41 cellular contexts compared by ENCODE assay signal in the genomic region with DNA sequence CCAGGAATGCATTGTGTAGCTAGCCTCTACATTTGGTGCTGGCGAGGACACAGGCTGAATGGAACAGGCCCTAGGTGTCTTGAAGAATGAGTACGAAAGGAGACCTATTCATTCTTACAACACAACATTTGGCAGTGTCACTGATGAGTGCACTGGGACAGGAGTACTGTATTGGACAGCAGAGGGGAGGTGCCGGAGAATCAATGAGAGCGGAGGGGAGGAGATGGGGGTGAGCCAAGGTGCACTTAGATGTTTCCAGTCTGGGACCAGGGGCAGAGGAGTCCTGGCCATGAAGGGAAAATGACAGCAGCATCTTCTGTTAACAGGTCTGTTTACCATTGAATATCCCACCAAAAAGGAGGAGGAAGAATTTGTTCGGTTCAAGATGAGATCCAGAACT. TPM values are rescaled to one million over a fixed set of nuclear protein-coding genes. Genes with fewer than 3 reads are reported as not detected.
DNase-seq lines count a peak whose midpoint lies in the region; ATAC-seq, FAIRE-seq and TF ChIP-seq lines count a peak whose summit lies in the region.
"Had no signal": no experiment of that assay in that cellular context is flagged by ENCODE, and none has a peak within 500 bp of the region (broad histone marks: within the 10 kb centered on the region; RNA-seq: fewer than 3 reads in every experiment).

No MANE protein-coding gene starts in this region.

- no peak overlapping the region for H3K27ac ChIP-seq in liver (ENCODE audit: low read depth in 1 of 2, low read length in 2 of 2)
- no peak overlapping the region for H3K27ac ChIP-seq in HepG2 (ENCODE audit: extremely low read length, insufficient read depth, low read length)
- H3K27ac ChIP-seq in right lobe of liver, result no peak overlapping the region
- H3K27ac ChIP-seq in Karpas-422 (ENCODE audit: low read length), result no peak overlapping the region
- H3K27ac ChIP-seq: 22Rv1; A549; BLaER1; BLaER1 treated with 17β-estradiol and CSF1 and Interleukin-3, amounts not matched to agents 10 nM and 100 nM; C4-2B had no signal

- no peaks in the 10 kb centered on the region for H3K27me3 Mint-ChIP-seq in activated CD4-positive, alpha-beta T cell treated with anti-CD3 and anti-CD28 coated beads, Interleukin-2, amount 10 ng/mL, durations not matched to agents 24 days and 14 days
- no peaks in the 10 kb centered on the region for H3K27me3 Mint-ChIP-seq in activated CD4-positive, alpha-beta T cell treated with anti-CD3 and anti-CD28 coated beads for 36 hours
- H3K27me3 Mint-ChIP-seq: B cell; CD4-positive, alpha-beta memory T cell; CD4-positive, alpha-beta T cell; CD4-positive, CD25-positive, alpha-beta regulatory T cell; CD8-positive, alpha-beta memory T cell had no signal

- H3K9ac ChIP-seq in liver (ENCODE audit: low read depth in 1 of 2, low read length in 2 of 2) (no peak overlapping the region), HepG2 (ENCODE audit: insufficient read depth, low read depth, low read length) (no peak overlapping the region), Karpas-422 (ENCODE audit: low read length) (no peak overlapping the region)
- H3K9ac ChIP-seq: BLaER1; BLaER1 treated with 17β-estradiol and CSF1 and Interleukin-3, amounts not matched to agents 10 nM and 100 nM had no signal

- H3K36me3 ChIP-seq in liver (ENCODE audit: control insufficient read depth in 4 of 4, insufficient read depth in 3 of 4, low read depth in 1 of 4, low read length in 3 of 4) (no peaks in the 10 kb centered on the region), HepG2 (replicated peaks in 1 of 2; ENCODE audit: control insufficient read depth in 1 of 2, insufficient read depth in 2 of 2, low read length in 2 of 2) (no peaks in the 10 kb centered on the region), right lobe of liver (no peaks in the 10 kb centered on the region), Karpas-422 (ENCODE audit: insufficient read depth, low read length) (no peaks in the 10 kb centered on the region)
- H3K36me3 ChIP-seq: BE2C; BLaER1; BLaER1 treated with 17β-estradiol and CSF1 and Interleukin-3, amounts not matched to agents 10 nM and 100 nM had no signal

- no peaks in the 10 kb centered on the region for H3K9me3 Mint-ChIP-seq in activated CD4-positive, alpha-beta T cell treated with anti-CD3 and anti-CD28 coated beads, Interleukin-2, amount 10 ng/mL, durations not matched to agents 24 days and 14 days
- H3K9me3 Mint-ChIP-seq in activated CD4-positive, alpha-beta T cell treated with anti-CD3 and anti-CD28 coated beads for 36 hours (ENCODE audit: low read depth), result no peaks in the 10 kb centered on the region
- H3K9me3 Mint-ChIP-seq: CD14-positive monocyte; CD4-positive, alpha-beta memory T cell; CD4-positive, alpha-beta T cell; CD8-positive, alpha-beta memory T cell; CD8-positive, alpha-beta T cell had no signal

- TF ChIP-seq RAD21 in liver (IDR thresholded peaks at IDR 0.05) (no peak), HepG2 (CRISPR knock-in tag; IDR thresholded peaks at IDR 0.05) (no peak)

- 64% methylated on average over 5 of the region's 5 CpGs for WGBS in liver
- WGBS in HepG2 (ENCODE audit: low lambda C conversion rate), result 58% methylated on average over 5 of the region's 5 CpGs
- WGBS in right lobe of liver (ENCODE audit: insufficient coverage, low coverage, low lambda C conversion rate, missing lambda C conversion rate), result 86% methylated on average over 5 of the region's 5 CpGs

- no peak overlapping the region for H3K4me2 ChIP-seq in HepG2 (ENCODE audit: low read depth, low read length)
- no peak overlapping the region for H3K4me2 ChIP-seq in Karpas-422 (ENCODE audit: low read depth, low read length, poor library complexity, severe bottlenecking)
- H3K4me2 ChIP-seq: A549, BLaER1 had no signal

- no peak overlapping the region for H2AFZ ChIP-seq in HepG2 (ENCODE audit: low read length)
- H2AFZ ChIP-seq in Karpas-422 (ENCODE audit: low read length), result no peak overlapping the region

- H3K27me3 ChIP-seq in liver (ENCODE audit: control insufficient read depth in 4 of 4, insufficient read depth in 4 of 4, low read length in 3 of 4), result no peaks in the 10 kb centered on the region
- H3K27me3 ChIP-seq in HepG2 (ENCODE audit: control insufficient read depth in 1 of 2, insufficient read depth in 2 of 2, low read length in 2 of 2), result no peaks in the 10 kb centered on the region; a peak in 1 of 5 replicates
- H3K27me3 ChIP-seq in right lobe of liver, result no peaks in the 10 kb centered on the region
- H3K27me3 ChIP-seq in Karpas-422 (ENCODE audit: low read length), result no peaks in the 10 kb centered on the region
- H3K27me3 ChIP-seq: BE2C; BLaER1; BLaER1 treated with 17β-estradiol and CSF1 and Interleukin-3, amounts not matched to agents 10 nM and 100 nM had no signal

- FAIRE-seq in HepG2 (lab: Jason Lieb, UNC), result no peak
- FAIRE-seq in urothelium cell line (lab: Jason Lieb, UNC), result no peak
- FAIRE-seq: A204.1, A549, D721Med had no signal

- BruUV-seq in HepG2 (replicated peaks; lab: Mats Ljungman, UMichigan), result no TSS peak

- CTCF ChIA-PET in activated CD4-positive, alpha-beta T cell treated with anti-CD3 and anti-CD28 coated beads for 36 hours (lab: Charles Lee), result no interaction called here
- CTCF ChIA-PET in HepG2 (lab: Yijun Ruan, JAX; ENCODE audit: low intra/inter-chr PET ratio, low total read pairs), result no interaction called here

- no peak for ATAC-seq in activated CD4-positive, alpha-beta T cell treated with anti-CD3 and anti-CD28 coated beads for 36 hours
- ATAC-seq in HepG2 (no peak), left lobe of liver (peak; percentile 73), right lobe of liver (peak in 3 of 4 donors; percentile 37 to 71 (median 63))
- ATAC-seq: A549; CD8-positive, alpha-beta T cell had no signal

- no peaks in the 10 kb centered on the region for H3K36me3 Mint-ChIP-seq in activated CD4-positive, alpha-beta T cell treated with anti-CD3 and anti-CD28 coated beads, Interleukin-2, amount 10 ng/mL, durations not matched to agents 24 days and 14 days (ENCODE audit: low read depth)
- no peaks in the 10 kb centered on the region for H3K36me3 Mint-ChIP-seq in activated CD4-positive, alpha-beta T cell treated with anti-CD3 and anti-CD28 coated beads for 36 hours (ENCODE audit: low read depth)
- H3K36me3 Mint-ChIP-seq: CD14-positive monocyte; CD4-positive, alpha-beta memory T cell; CD4-positive, CD25-positive, alpha-beta regulatory T cell; CD8-positive, alpha-beta T cell had no signal

- TF ChIP-seq EP300 in HepG2 (IDR thresholded peaks at IDR 0.05; ENCODE audit: low read depth in 2 of 2, low read length in 2 of 2) (no peak), HepG2 (CRISPR knock-in tag; IDR thresholded peaks at IDR 0.05; ENCODE audit: borderline replicate concordance) (no peak)

- no peaks in the 10 kb centered on the region for H3K9me2 ChIP-seq in Karpas-422 (replicated peaks; ENCODE audit: insufficient read depth, low read length)

- H3K4me1 ChIP-seq in liver (ENCODE audit: control insufficient read depth in 4 of 4, insufficient read depth in 4 of 4, low read length in 3 of 4) (peaks cover 5 to 21% (median 13%) of the 10 kb centered on the region in 4 donors), HepG2 (ENCODE audit: insufficient read depth, low read length) (peaks cover 16% of the 10 kb centered on the region), right lobe of liver (peaks cover 0 to 22% (median 3%) of the 10 kb centered on the region in 4 donors), Karpas-422 (ENCODE audit: low read length) (no peaks in the 10 kb centered on the region)
- H3K4me1 ChIP-seq: BE2C, Caco-2 had no signal

- POLR2A ChIA-PET in activated CD4-positive, alpha-beta T cell treated with anti-CD3 and anti-CD28 coated beads for 36 hours (lab: Charles Lee), result no interaction called here
- POLR2A ChIA-PET in HepG2 (lab: Yijun Ruan, JAX), result no interaction called here

- H4K20me1 ChIP-seq in HepG2 (ENCODE audit: insufficient read depth, low read length) (no peaks in the 10 kb centered on the region), Karpas-422 (ENCODE audit: insufficient read depth, low read depth, low read length) (no peaks in the 10 kb centered on the region)
- H4K20me1 ChIP-seq: BLaER1; BLaER1 treated with 17β-estradiol and CSF1 and Interleukin-3, amounts not matched to agents 10 nM and 100 nM had no signal

- H3K79me2 ChIP-seq in HepG2 (ENCODE audit: insufficient read depth, low read length) (no peaks in the 10 kb centered on the region), Karpas-422 (ENCODE audit: low read length) (no peaks in the 10 kb centered on the region)

- no peak for TF ChIP-seq POLR2A in HepG2 (IDR thresholded peaks at IDR 0.05; ENCODE audit: insufficient read depth in 1 of 2, low read depth in 2 of 2, low read length in 2 of 2)
- TF ChIP-seq POLR2A in right lobe of liver (IDR thresholded peaks at IDR 0.05), result no peak

- no peak overlapping the region for H3K4me3 Mint-ChIP-seq in activated CD4-positive, alpha-beta T cell treated with anti-CD3 and anti-CD28 coated beads, Interleukin-2, amount 10 ng/mL, durations not matched to agents 24 days and 14 days
- no peak overlapping the region for H3K4me3 Mint-ChIP-seq in activated CD4-positive, alpha-beta T cell treated with anti-CD3 and anti-CD28 coated beads for 36 hours
- H3K4me3 Mint-ChIP-seq: B cell; CD14-positive monocyte; CD4-positive, alpha-beta memory T cell; CD4-positive, alpha-beta T cell; CD8-positive, alpha-beta memory T cell; CD8-positive, alpha-beta T cell had no signal

- H3K9me3 ChIP-seq in liver (ENCODE audit: control insufficient read depth in 4 of 4, low read length in 3 of 4), result no peaks in the 10 kb centered on the region
- H3K9me3 ChIP-seq in HepG2 (ENCODE audit: low read length), result no peaks in the 10 kb centered on the region
- H3K9me3 ChIP-seq in right lobe of liver, result no peaks in the 10 kb centered on the region
- H3K9me3 ChIP-seq in Karpas-422 (ENCODE audit: low read length), result no peaks in the 10 kb centered on the region
- H3K9me3 ChIP-seq: A549; BE2C; BLaER1; BLaER1 treated with 17β-estradiol and CSF1 and Interleukin-3, amounts not matched to agents 10 nM and 100 nM; Caco-2 had no signal

- H3K27ac Mint-ChIP-seq in activated CD4-positive, alpha-beta T cell treated with anti-CD3 and anti-CD28 coated beads, Interleukin-2, amount 10 ng/mL, durations not matched to agents 24 days and 14 days, result no peak overlapping the region
- H3K27ac Mint-ChIP-seq in activated CD4-positive, alpha-beta T cell treated with anti-CD3 and anti-CD28 coated beads for 36 hours, result no peak overlapping the region
- H3K27ac Mint-ChIP-seq: B cell; CD14-positive monocyte; CD4-positive, alpha-beta memory T cell; CD4-positive, alpha-beta T cell; CD4-positive, CD25-positive, alpha-beta regulatory T cell; CD8-positive, alpha-beta memory T cell; CD8-positive, alpha-beta T cell had no signal

- TF ChIP-seq CTCF in liver (IDR thresholded peaks at IDR 0.05; ENCODE audit: low read depth, low read length, missing input control) (no peak), HepG2 (CRISPR knock-in tag; IDR thresholded peaks at IDR 0.05) (no peak), right lobe of liver (IDR thresholded peaks at IDR 0.05) (no peak)

- DNase-seq in activated CD4-positive, alpha-beta T cell treated with anti-CD3 and anti-CD28 coated beads, Interleukin-2, amount 10 ng/mL, durations not matched to agents 24 days and 14 days, result peak; percentile 34
- no peak for DNase-seq in activated CD4-positive, alpha-beta T cell treated with anti-CD3 and anti-CD28 coated beads for 36 hours
- no peak for DNase-seq in HepG2 (ENCODE audit: low spot score)
- no peak for DNase-seq in left lobe of liver (ENCODE audit: low spot score)
- DNase-seq in right lobe of liver, result peak in 2 of 3 donors; percentile 53 to 60
- DNase-seq in urothelium cell line (ENCODE audit: low spot score), result no peak
- no peak for DNase-seq in Karpas-422
- DNase-seq: 8988T; ACHN; AML-193; BE2C; C1 segment of cervical spinal cord; Caco-2; Calu3; CD4-positive, alpha-beta memory T cell; CD4-positive, alpha-beta T cell; CD4-positive, CD25-positive, alpha-beta regulatory T cell; CD8-positive, alpha-beta memory T cell; CD8-positive, alpha-beta T cell; COR-L47; DMS 273 treated with DMSO at 0.1 percent for 48 hours; DMS153; DMS53; DMS79; DMS79 treated with DMSO at 0.1 percent for 48 hours; DND-41; EL had no signal

- no peaks in the 10 kb centered on the region for H3K4me1 Mint-ChIP-seq in activated CD4-positive, alpha-beta T cell treated with anti-CD3 and anti-CD28 coated beads, Interleukin-2, amount 10 ng/mL, durations not matched to agents 24 days and 14 days
- H3K4me1 Mint-ChIP-seq in activated CD4-positive, alpha-beta T cell treated with anti-CD3 and anti-CD28 coated beads for 36 hours, result no peaks in the 10 kb centered on the region
- H3K4me1 Mint-ChIP-seq: B cell; CD14-positive monocyte; CD4-positive, alpha-beta memory T cell; CD4-positive, CD25-positive, alpha-beta regulatory T cell; CD8-positive, alpha-beta memory T cell had no signal

- in situ Hi-C loops in HepG2 (cut with HindIII; ENCODE audit: extremely low pct_ligation_motif_present, low pct_unique_long_range_greater_than_20kb), result no loop called here

- intact Hi-C loops in activated CD4-positive, alpha-beta T cell treated with anti-CD3 and anti-CD28 coated beads, Interleukin-2, amount 10 ng/mL, durations not matched to agents 24 days and 14 days (cut with micrococcal nuclease), result no loop called here
- intact Hi-C loops in activated CD4-positive, alpha-beta T cell treated with anti-CD3 and anti-CD28 coated beads for 36 hours (cut with DNase I, micrococcal nuclease), result no loop called here
- intact Hi-C loops in HepG2 (cut with micrococcal nuclease; ENCODE audit: unreplicated experiment) (no loop called here), right lobe of liver (cut with DNase I) (no loop called here)

- H3K4me3 ChIP-seq in liver (ENCODE audit: low read depth in 1 of 3, low read length in 3 of 3), result no peak overlapping the region
- H3K4me3 ChIP-seq in HepG2 (replicated peaks in 1 of 3; ENCODE audit: insufficient read depth in 1 of 3, low read depth in 2 of 3, low read length in 3 of 3), result no peak overlapping the region
- no peak overlapping the region for H3K4me3 ChIP-seq in right lobe of liver
- H3K4me3 ChIP-seq in Karpas-422 (ENCODE audit: low read length), result no peak overlapping the region
- H3K4me3 ChIP-seq: A549; BLaER1; BLaER1 treated with 17β-estradiol and CSF1 and Interleukin-3, amounts not matched to agents 10 nM and 100 nM had no signal

RNA-seq across cellular contexts. Expression of gene C3orf20, which starts 53.2 kb away (rescaled TPM):
- 0.19 and 0.28 TPM in 2 replicates for total RNA-seq in activated CD4-positive, alpha-beta T cell treated with anti-CD3 and anti-CD28 coated beads, Interleukin-2, amount 10 ng/mL, durations not matched to agents 24 days and 14 days
- total RNA-seq in activated CD4-positive, alpha-beta T cell treated with anti-CD3 and anti-CD28 coated beads for 36 hours, result not detected
- total RNA-seq in liver (under 1 TPM; 0.05 to 0.08 TPM), HepG2 (2016; rRNA removed; fragmentation: Illumina TruSeq; extraction: Trizol) (0.04 TPM in 1 of 2 replicates, not detected in the other), left lobe of liver (0.13 TPM), right lobe of liver (under 1 TPM in 2 of 6 experiments, not detected in 4; 0.09 to 0.11 TPM)
- polyA plus RNA-seq in liver (not detected), HepG2 (2011; rRNA removed) (0.03 and 0.08 TPM in 2 replicates)
- total RNA-seq in HepG2 (2016; cell fraction: cytosol; rRNA removed; fragmentation: Illumina TruSeq; extraction: Trizol; ENCODE audit: low read depth), result not detected in 2 replicates
- total RNA-seq in HepG2 (2016; cell fraction: insoluble cytoplasmic fraction; rRNA removed; fragmentation: Illumina TruSeq; extraction: Trizol), result 0.09 TPM in 1 of 2 replicates, not detected in the other
- not detected in 2 replicates for total RNA-seq in HepG2 (2016; cell fraction: membrane; rRNA removed; fragmentation: Illumina TruSeq; extraction: Trizol)
- total RNA-seq in HepG2 (2016; cell fraction: nucleus; rRNA removed; fragmentation: Illumina TruSeq; extraction: Trizol), result 0.16 and 0.22 TPM in 2 replicates
- polyA plus RNA-seq in HepG2 (2011; cell fraction: cytosol; rRNA removed), result 0.10 TPM in 1 of 2 replicates, not detected in the other
- polyA plus RNA-seq in HepG2 (2011; cell fraction: nucleus; rRNA removed), result 0.26 and 0.47 TPM in 2 replicates
- polyA plus RNA-seq in HepG2 (2012), result 0.05 and 0.17 TPM in 2 replicates
- not detected in 2 replicates for polyA plus RNA-seq in HepG2 (2016; cell fraction: cytosol; fragmentation: Illumina TruSeq; extraction: Trizol; ENCODE audit: low read depth)
- polyA plus RNA-seq in HepG2 (2016; cell fraction: insoluble cytoplasmic fraction; fragmentation: Illumina TruSeq; extraction: Trizol; ENCODE audit: low read depth), result not detected in 2 replicates
- polyA plus RNA-seq in HepG2 (2016; cell fraction: membrane; fragmentation: Illumina TruSeq; extraction: Trizol; ENCODE audit: low read depth), result not detected in 2 replicates
- polyA plus RNA-seq in HepG2 (2016; cell fraction: nucleus; fragmentation: Illumina TruSeq; extraction: Trizol; ENCODE audit: insufficient read depth, low read depth), result 0.15 and 0.16 TPM in 2 replicates
- polyA minus RNA-seq in HepG2 (2011; rRNA and poly(A)+ RNA removed; ENCODE audit: low replicate concordance), result 0.12 TPM in 1 of 2 replicates, not detected in the other
- not detected in 2 replicates for polyA minus RNA-seq in HepG2 (2011; cell fraction: cytosol; rRNA and poly(A)+ RNA removed)
- 0.37 and 0.52 TPM in 2 replicates for polyA minus RNA-seq in HepG2 (2011; cell fraction: nucleus; rRNA and poly(A)+ RNA removed)
- not detected in 2 replicates for total RNA-seq in Karpas-422 (2014; rRNA removed; shearing (Covaris generic); ENCODE audit: low replicate concordance)
- total RNA-seq: A172, Daoy had no signal
- polyA plus RNA-seq: AG04450; BJ; CD14-positive monocyte; CD4-positive, alpha-beta memory T cell; CD4-positive, CD25-positive, alpha-beta regulatory T cell; CD8-positive, alpha-beta memory T cell had no signal

Comparison
In these comparisons a context has a peak if more than half of its experiments do, and no peak if none do; other contexts are left out.
1. DNase-seq: peak in activated CD4-positive, alpha-beta T cell treated with anti-CD3 and anti-CD28 coated beads, Interleukin-2, amount 10 ng/mL, durations not matched to agents 24 days and 14 days (single experiment) and right lobe of liver (2 of 3); none in activated CD4-positive, alpha-beta T cell treated with anti-CD3 and anti-CD28 coated beads for 36 hours (single experiment), HepG2 (single experiment), left lobe of liver (single experiment), urothelium cell line (single experiment) and Karpas-422 (single experiment).
2. ATAC-seq: peak in left lobe of liver (single experiment) and right lobe of liver (3 of 4); none in activated CD4-positive, alpha-beta T cell treated with anti-CD3 and anti-CD28 coated beads for 36 hours (single experiment) and HepG2 (single experiment).